16 cellular contexts compared by ENCODE assay signal in the genomic region with DNA sequence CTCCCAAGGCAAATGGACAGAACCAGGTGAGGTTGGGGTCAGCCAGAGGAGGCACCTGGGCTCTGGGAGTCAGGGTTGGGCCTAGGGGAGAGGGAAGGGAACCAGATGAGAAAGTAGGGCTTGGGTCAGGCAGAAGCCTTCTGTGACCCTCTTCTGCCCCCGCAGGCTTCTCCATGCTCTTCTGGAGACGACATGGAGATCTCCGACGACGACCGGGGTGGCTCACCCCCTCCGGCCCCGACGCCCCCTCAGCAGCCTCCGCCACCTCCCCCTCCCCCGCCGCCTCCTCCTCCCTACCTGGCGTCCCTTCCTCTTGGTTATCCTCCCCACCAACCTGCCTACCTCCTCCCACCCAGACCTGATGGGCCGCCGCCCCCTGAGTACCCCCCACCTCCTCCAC. TPM values are rescaled to one million over a fixed set of nuclear protein-coding genes. Genes with fewer than 3 reads are reported as not detected.
A peak's percentile ranks its signal among the peaks of the same experiment; 100 is the strongest.
DNase-seq lines count a peak whose midpoint lies in the region; ATAC-seq, FAIRE-seq and TF ChIP-seq lines count a peak whose summit lies in the region.
"Had no signal": no experiment of that assay in that cellular context is flagged by ENCODE, and none has a peak within 500 bp of the region (broad histone marks: within the 10 kb centered on the region; RNA-seq: fewer than 3 reads in every experiment).

No MANE protein-coding gene starts in this region.

- TF ChIP-seq RAD21 in A549 (conservative IDR thresholded peaks at IDR 0.05 in 1 of 2, IDR thresholded peaks at IDR 0.05 in 1 of 2) (no peak), HepG2 (CRISPR knock-in tag; IDR thresholded peaks at IDR 0.05) (no peak)

- H3K4me1 Mint-ChIP-seq in GM23338 (no peaks in the 10 kb centered on the region; the same call in 2 of the 3 replicates), T-helper 17 cell (peaks cover 12% of the 10 kb centered on the region)

- ATAC-seq in A549 (peak; percentile 30 to 41; a peak in 2 of 6 replicates), GM23338 (peak; percentile 40; the same call in 2 of the 3 replicates), T-helper 17 cell (no peak), HepG2 (peak; percentile 35), GM18519 (IDR thresholded peaks at IDR 0.05; ENCODE audit: low FRiP score, unreplicated experiment) (no peak)
- ATAC-seq: GM12878 had no signal

- H3K9me3 ChIP-seq in A549, result no peaks in the 10 kb centered on the region
- no peaks in the 10 kb centered on the region for H3K9me3 ChIP-seq in T-helper 17 cell (ENCODE audit: control insufficient read depth, low read length, poor library complexity, severe bottlenecking)
- no peaks in the 10 kb centered on the region for H3K9me3 ChIP-seq in HepG2 (ENCODE audit: low read length)
- H3K9me3 ChIP-seq: BE2C had no signal

- H3F3A ChIP-seq in GM23338 (replicated peaks; ENCODE audit: low read depth), result 0 out of 2 replicates have a peak, but pooled peaks cover 3% of the 10 kb centered on the region

- H3K27ac Mint-ChIP-seq in GM23338 (no peak overlapping the region), T-helper 17 cell (peak overlapping the region; percentile 61)

- no peak overlapping the region for H3K4me2 ChIP-seq in A549
- no peak overlapping the region for H3K4me2 ChIP-seq in GM23338
- H3K4me2 ChIP-seq in HepG2 (ENCODE audit: low read depth, low read length), result no peak overlapping the region

- no peak for FAIRE-seq in A549 (lab: Jason Lieb, UNC)
- no peak for FAIRE-seq in HepG2 (lab: Jason Lieb, UNC)
- FAIRE-seq: GM12878, H1 had no signal

- no peak overlapping the region for H3K4me3 ChIP-seq in A549
- H3K4me3 ChIP-seq in GM23338, result no peak overlapping the region
- no peak overlapping the region for H3K4me3 ChIP-seq in HepG2 (replicated peaks in 1 of 3; ENCODE audit: insufficient read depth in 1 of 3, low read depth in 2 of 3, low read length in 3 of 3)
- H3K4me3 ChIP-seq: GM12878 had no signal

- H3K9ac ChIP-seq in HepG2 (ENCODE audit: insufficient read depth, low read depth, low read length), result no peak overlapping the region

- H3K36me3 ChIP-seq in GM23338 (ENCODE audit: insufficient read depth) (peaks cover 49% of the 10 kb centered on the region), HepG2 (replicated peaks in 1 of 2; ENCODE audit: control insufficient read depth in 1 of 2, insufficient read depth in 2 of 2, low read length in 2 of 2) (peaks cover 60 to 85% of the 10 kb centered on the region in 2 experiments)

- no peaks in the 10 kb centered on the region for H3K27me3 ChIP-seq in GM23338 (ENCODE audit: insufficient read depth)
- H3K27me3 ChIP-seq in HepG2 (ENCODE audit: control insufficient read depth in 1 of 2, insufficient read depth in 2 of 2, low read length in 2 of 2), result no peaks in the 10 kb centered on the region
- H3K27me3 ChIP-seq: BE2C had no signal

- H4K20me1 ChIP-seq in GM23338 (replicated peaks; ENCODE audit: insufficient read depth) (peaks cover 19% of the 10 kb centered on the region), HepG2 (ENCODE audit: insufficient read depth, low read length) (no peaks in the 10 kb centered on the region)

- H3K27me3 Mint-ChIP-seq in GM23338 (ENCODE audit: insufficient read depth, low read depth, poor library complexity), result peaks cover 4% of the 10 kb centered on the region
- H3K27me3 Mint-ChIP-seq in T-helper 17 cell, result no peaks in the 10 kb centered on the region
- H3K27me3 Mint-ChIP-seq: CD4-positive, alpha-beta memory T cell had no signal

- POLR2A ChIA-PET in A549 (lab: Yijun Ruan, JAX), result no interaction called here
- POLR2A ChIA-PET in HepG2 (lab: Yijun Ruan, JAX), result interaction anchor here (0.6 kb wide), 1 partner anchor 27 kb away, joined by 3 read pairs; no protein-coding TSS in a partner anchor

- intact Hi-C loops in HepG2 (cut with micrococcal nuclease; ENCODE audit: unreplicated experiment), result no loop called here

- no peak for TF ChIP-seq CTCF in A549 (IDR thresholded peaks at IDR 0.05)
- no peak for TF ChIP-seq CTCF in GM23338 (conservative IDR thresholded peaks at IDR 0.05; ENCODE audit: low read depth in 2 of 2)
- no peak for TF ChIP-seq CTCF in HepG2 (CRISPR knock-in tag; IDR thresholded peaks at IDR 0.05)

- no peak for DNase-seq in A549 (ENCODE audit: low read depth in 1 of 2, low spot score in 1 of 2)
- DNase-seq in GM23338 (ENCODE audit: low spot score), result no peak
- no peak for DNase-seq in T-helper 17 cell
- DNase-seq in HepG2 (ENCODE audit: low spot score), result no peak
- no peak for DNase-seq in AG20443 (ENCODE audit: low spot score)
- no peak for DNase-seq in activated gamma-delta T cell (lab: John Stamatoyannopoulos, UW)
- DNase-seq in NCI-H187 treated with DMSO at 0.1 percent for 48 hours (lab: John Stamatoyannopoulos, UW), result no peak
- DNase-seq: BE2C, HCEC 1CT, IMR-90, KG1 had no signal

- H2AFZ ChIP-seq in GM23338 (no peak overlapping the region), HepG2 (ENCODE audit: low read length) (no peak overlapping the region)

- peaks cover 17% of the 10 kb centered on the region for H3K79me2 ChIP-seq in GM23338 (replicated peaks; ENCODE audit: insufficient read depth)
- no peaks in the 10 kb centered on the region for H3K79me2 ChIP-seq in HepG2 (ENCODE audit: insufficient read depth, low read length)

- TF ChIP-seq EP300 in A549 (IDR thresholded peaks at IDR 0.05), result no peak
- TF ChIP-seq EP300 in HepG2 (IDR thresholded peaks at IDR 0.05; ENCODE audit: low read depth in 2 of 2, low read length in 2 of 2), result no peak
- TF ChIP-seq EP300 in HepG2 (CRISPR knock-in tag; IDR thresholded peaks at IDR 0.05; ENCODE audit: borderline replicate concordance), result no peak

- 98% methylated on average over 8 of the region's 15 CpGs for WGBS in A549 (ENCODE audit: missing lambda C conversion rate)
- WGBS in HepG2 (ENCODE audit: low lambda C conversion rate), result 97% methylated on average over 15 of the region's 15 CpGs

- H3K36me3 Mint-ChIP-seq in GM23338 (ENCODE audit: low read depth) (peaks cover 87% of the 10 kb centered on the region), T-helper 17 cell (ENCODE audit: low read depth) (peaks cover 9% of the 10 kb centered on the region)

- CTCF ChIA-PET in A549 (lab: Yijun Ruan, JAX), result interaction anchor here (1.0 to 8.8 kb wide), 3 partner anchors 12 to 29 kb away, joined by 3 to 75 read pairs (median 5); a partner anchor contains a TSS
- CTCF ChIA-PET in HepG2 (lab: Yijun Ruan, JAX; ENCODE audit: low intra/inter-chr PET ratio, low total read pairs), result no interaction called here

- H3K9me2 ChIP-seq in GM23338 (ENCODE audit: insufficient read depth), result no peaks in the 10 kb centered on the region

- H3K4me1 ChIP-seq in A549 (no peaks in the 10 kb centered on the region), GM23338 (ENCODE audit: insufficient read depth) (no peaks in the 10 kb centered on the region), HepG2 (ENCODE audit: insufficient read depth, low read length) (no peaks in the 10 kb centered on the region)
- H3K4me1 ChIP-seq: BE2C had no signal

- BruUV-seq in HepG2 (replicated peaks; lab: Mats Ljungman, UMichigan), result no TSS peak

- H3K27ac ChIP-seq in A549 (no peak overlapping the region), GM23338 (ENCODE audit: low read depth) (no peak overlapping the region), HepG2 (ENCODE audit: extremely low read length, insufficient read depth, low read length) (no peak overlapping the region)
- H3K27ac ChIP-seq: C4-2B had no signal

- H3K4me3 Mint-ChIP-seq in GM23338 (no peak overlapping the region), T-helper 17 cell (no peak overlapping the region)
- H3K4me3 Mint-ChIP-seq: CD4-positive, alpha-beta memory T cell had no signal

- no peaks in the 10 kb centered on the region for H3K9me3 Mint-ChIP-seq in GM23338

- in situ Hi-C loops in HepG2 (cut with HindIII; ENCODE audit: extremely low pct_ligation_motif_present, low pct_unique_long_range_greater_than_20kb), result no loop called here

- no peak for TF ChIP-seq POLR2A in A549 (IDR thresholded peaks at IDR 0.05; ENCODE audit: low read length)
- TF ChIP-seq POLR2A in HepG2 (IDR thresholded peaks at IDR 0.05; ENCODE audit: insufficient read depth in 1 of 2, low read depth in 2 of 2, low read length in 2 of 2), result peak in 1 of 2 experiments; percentile 29; a peak in 1 of 4 replicates

RNA-seq across cellular contexts. Expression of a gene that starts 7.9 kb away (rescaled TPM):
- polyA plus RNA-seq in A549 (2011; rRNA removed) (2.0 and 3.8 TPM in 2 replicates), A549 (2017; fragmentation: RNase III; extraction: RNeasy Plus Mini Kit Qiagen cat#74134 plus additional on column Dnase treatment) (15.7 to 22.6 TPM (median 21.2 TPM) in 3 replicates), GM23338 (2016; fragmentation: Nextera tagmentation; extraction: Ambion mirVana) (10.8 and 10.9 TPM in 2 replicates), HepG2 (2011; rRNA removed) (3.2 and 3.8 TPM in 2 replicates)
- polyA plus RNA-seq in A549 (2012; cell fraction: cytosol; rRNA removed), result 8.7 and 11.2 TPM in 2 replicates
- polyA plus RNA-seq in A549 (2012; cell fraction: nucleus; rRNA removed), result 30.5 and 31.9 TPM in 2 replicates
- polyA minus RNA-seq in A549 (2011; rRNA and poly(A)+ RNA removed), result 3.9 and 7.0 TPM in 2 replicates
- total RNA-seq in GM23338 (2014; rRNA removed; shearing (Covaris generic)), result 14.5 and 21.9 TPM in 2 replicates
- total RNA-seq in T-helper 17 cell (10 to 100 TPM; 31.3 to 45.5 TPM), HepG2 (2016; rRNA removed; fragmentation: Illumina TruSeq; extraction: Trizol) (3.6 and 5.6 TPM in 2 replicates)
- total RNA-seq in HepG2 (2016; cell fraction: cytosol; rRNA removed; fragmentation: Illumina TruSeq; extraction: Trizol; ENCODE audit: low read depth), result 7.1 and 10.5 TPM in 2 replicates
- 3.1 and 5.4 TPM in 2 replicates for total RNA-seq in HepG2 (2016; cell fraction: insoluble cytoplasmic fraction; rRNA removed; fragmentation: Illumina TruSeq; extraction: Trizol)
- total RNA-seq in HepG2 (2016; cell fraction: membrane; rRNA removed; fragmentation: Illumina TruSeq; extraction: Trizol), result 4.3 and 6.1 TPM in 2 replicates
- 6.3 and 8.6 TPM in 2 replicates for total RNA-seq in HepG2 (2016; cell fraction: nucleus; rRNA removed; fragmentation: Illumina TruSeq; extraction: Trizol)
- polyA plus RNA-seq in HepG2 (2011; cell fraction: cytosol; rRNA removed), result 1.6 and 2.0 TPM in 2 replicates
- 23.9 and 35.1 TPM in 2 replicates for polyA plus RNA-seq in HepG2 (2011; cell fraction: nucleus; rRNA removed)
- polyA plus RNA-seq in HepG2 (2012), result 15.4 and 28.2 TPM in 2 replicates
- 0.57 and 1.4 TPM in 2 replicates for polyA plus RNA-seq in HepG2 (2016; cell fraction: cytosol; fragmentation: Illumina TruSeq; extraction: Trizol; ENCODE audit: low read depth)
- polyA plus RNA-seq in HepG2 (2016; cell fraction: insoluble cytoplasmic fraction; fragmentation: Illumina TruSeq; extraction: Trizol; ENCODE audit: low read depth), result 10.9 and 15.4 TPM in 2 replicates
- 2.9 and 3.9 TPM in 2 replicates for polyA plus RNA-seq in HepG2 (2016; cell fraction: membrane; fragmentation: Illumina TruSeq; extraction: Trizol; ENCODE audit: low read depth)
- polyA plus RNA-seq in HepG2 (2016; cell fraction: nucleus; fragmentation: Illumina TruSeq; extraction: Trizol; ENCODE audit: insufficient read depth, low read depth), result 43.7 and 55.5 TPM in 2 replicates
- polyA minus RNA-seq in HepG2 (2011; rRNA and poly(A)+ RNA removed; ENCODE audit: low replicate concordance), result 5.5 and 8.7 TPM in 2 replicates
- 2.8 and 3.1 TPM in 2 replicates for polyA minus RNA-seq in HepG2 (2011; cell fraction: cytosol; rRNA and poly(A)+ RNA removed)
- polyA minus RNA-seq in HepG2 (2011; cell fraction: nucleus; rRNA and poly(A)+ RNA removed), result 7.0 and 11.2 TPM in 2 replicates

RNA-seq across cellular contexts. Expression of a gene that starts 16.6 kb away (rescaled TPM):
- polyA plus RNA-seq in A549 (2011; rRNA removed) (14.1 and 17.3 TPM in 2 replicates), A549 (2017; fragmentation: RNase III; extraction: RNeasy Plus Mini Kit Qiagen cat#74134 plus additional on column Dnase treatment) (7.1 to 11.8 TPM (median 10.5 TPM) in 3 replicates), GM23338 (2016; fragmentation: Nextera tagmentation; extraction: Ambion mirVana) (6.9 and 9.8 TPM in 2 replicates), HepG2 (2011; rRNA removed) (32.0 and 41.3 TPM in 2 replicates)
- polyA plus RNA-seq in A549 (2012; cell fraction: cytosol; rRNA removed), result 5.9 and 10.3 TPM in 2 replicates
- 10.8 and 11.6 TPM in 2 replicates for polyA plus RNA-seq in A549 (2012; cell fraction: nucleus; rRNA removed)
- polyA minus RNA-seq in A549 (2011; rRNA and poly(A)+ RNA removed), result 11.0 and 13.8 TPM in 2 replicates
- total RNA-seq in GM23338 (2014; rRNA removed; shearing (Covaris generic)), result 14.9 and 15.9 TPM in 2 replicates
- total RNA-seq in T-helper 17 cell (1 to 10 TPM; 6.4 to 7.5 TPM), HepG2 (2016; rRNA removed; fragmentation: Illumina TruSeq; extraction: Trizol) (6.3 and 11.4 TPM in 2 replicates)
- 3.1 and 3.3 TPM in 2 replicates for total RNA-seq in HepG2 (2016; cell fraction: cytosol; rRNA removed; fragmentation: Illumina TruSeq; extraction: Trizol; ENCODE audit: low read depth)
- total RNA-seq in HepG2 (2016; cell fraction: insoluble cytoplasmic fraction; rRNA removed; fragmentation: Illumina TruSeq; extraction: Trizol), result 6.8 and 11.0 TPM in 2 replicates
- total RNA-seq in HepG2 (2016; cell fraction: membrane; rRNA removed; fragmentation: Illumina TruSeq; extraction: Trizol), result 6.6 and 6.9 TPM in 2 replicates
- 9.5 and 9.8 TPM in 2 replicates for total RNA-seq in HepG2 (2016; cell fraction: nucleus; rRNA removed; fragmentation: Illumina TruSeq; extraction: Trizol)
- polyA plus RNA-seq in HepG2 (2011; cell fraction: cytosol; rRNA removed), result 40.6 and 43.1 TPM in 2 replicates
- polyA plus RNA-seq in HepG2 (2011; cell fraction: nucleus; rRNA removed), result 24.2 and 26.2 TPM in 2 replicates
- polyA plus RNA-seq in HepG2 (2012), result 8.4 and 8.8 TPM in 2 replicates
- polyA plus RNA-seq in HepG2 (2016; cell fraction: cytosol; fragmentation: Illumina TruSeq; extraction: Trizol; ENCODE audit: low read depth), result 2.0 and 3.1 TPM in 2 replicates
- polyA plus RNA-seq in HepG2 (2016; cell fraction: insoluble cytoplasmic fraction; fragmentation: Illumina TruSeq; extraction: Trizol; ENCODE audit: low read depth), result 6.2 and 7.6 TPM in 2 replicates
- polyA plus RNA-seq in HepG2 (2016; cell fraction: membrane; fragmentation: Illumina TruSeq; extraction: Trizol; ENCODE audit: low read depth), result 4.8 and 5.1 TPM in 2 replicates
- polyA plus RNA-seq in HepG2 (2016; cell fraction: nucleus; fragmentation: Illumina TruSeq; extraction: Trizol; ENCODE audit: insufficient read depth, low read depth), result 14.8 and 15.7 TPM in 2 replicates
- polyA minus RNA-seq in HepG2 (2011; rRNA and poly(A)+ RNA removed; ENCODE audit: low replicate concordance), result 9.3 and 112 TPM in 2 replicates
- 19.9 and 21.3 TPM in 2 replicates for polyA minus RNA-seq in HepG2 (2011; cell fraction: cytosol; rRNA and poly(A)+ RNA removed)
- polyA minus RNA-seq in HepG2 (2011; cell fraction: nucleus; rRNA and poly(A)+ RNA removed), result 9.7 and 16.2 TPM in 2 replicates

RNA-seq across cellular contexts. Expression of a gene that starts 19.6 kb away (rescaled TPM):
- polyA plus RNA-seq in A549 (2011; rRNA removed) (10.5 and 15.2 TPM in 2 replicates), A549 (2017; fragmentation: RNase III; extraction: RNeasy Plus Mini Kit Qiagen cat#74134 plus additional on column Dnase treatment) (17.3 to 20.1 TPM (median 19.7 TPM) in 3 replicates), GM23338 (2016; fragmentation: Nextera tagmentation; extraction: Ambion mirVana) (4.3 TPM in 2 replicates), HepG2 (2011; rRNA removed) (32.9 and 40.9 TPM in 2 replicates)
- 11.1 and 16.1 TPM in 2 replicates for polyA plus RNA-seq in A549 (2012; cell fraction: cytosol; rRNA removed)
- 24.6 and 27.6 TPM in 2 replicates for polyA plus RNA-seq in A549 (2012; cell fraction: nucleus; rRNA removed)
- polyA minus RNA-seq in A549 (2011; rRNA and poly(A)+ RNA removed), result 11.4 and 13.6 TPM in 2 replicates
- total RNA-seq in GM23338 (2014; rRNA removed; shearing (Covaris generic)), result 6.4 and 12.2 TPM in 2 replicates
- total RNA-seq in T-helper 17 cell (under 1 TPM; 0.21 to 0.60 TPM), HepG2 (2016; rRNA removed; fragmentation: Illumina TruSeq; extraction: Trizol) (58.8 and 69.7 TPM in 2 replicates)
- total RNA-seq in HepG2 (2016; cell fraction: cytosol; rRNA removed; fragmentation: Illumina TruSeq; extraction: Trizol; ENCODE audit: low read depth), result 12.1 and 14.2 TPM in 2 replicates
- total RNA-seq in HepG2 (2016; cell fraction: insoluble cytoplasmic fraction; rRNA removed; fragmentation: Illumina TruSeq; extraction: Trizol), result 53.9 and 70.3 TPM in 2 replicates
- total RNA-seq in HepG2 (2016; cell fraction: membrane; rRNA removed; fragmentation: Illumina TruSeq; extraction: Trizol), result 26.6 and 27.7 TPM in 2 replicates
- 36.3 and 39.5 TPM in 2 replicates for total RNA-seq in HepG2 (2016; cell fraction: nucleus; rRNA removed; fragmentation: Illumina TruSeq; extraction: Trizol)
- polyA plus RNA-seq in HepG2 (2011; cell fraction: cytosol; rRNA removed), result 29.8 and 45.1 TPM in 2 replicates
- 63.4 and 68.4 TPM in 2 replicates for polyA plus RNA-seq in HepG2 (2011; cell fraction: nucleus; rRNA removed)
- polyA plus RNA-seq in HepG2 (2012), result 14.8 and 17.8 TPM in 2 replicates
- 10.6 and 11.9 TPM in 2 replicates for polyA plus RNA-seq in HepG2 (2016; cell fraction: cytosol; fragmentation: Illumina TruSeq; extraction: Trizol; ENCODE audit: low read depth)
- 43.4 and 50.5 TPM in 2 replicates for polyA plus RNA-seq in HepG2 (2016; cell fraction: insoluble cytoplasmic fraction; fragmentation: Illumina TruSeq; extraction: Trizol; ENCODE audit: low read depth)
- 18.0 and 19.2 TPM in 2 replicates for polyA plus RNA-seq in HepG2 (2016; cell fraction: membrane; fragmentation: Illumina TruSeq; extraction: Trizol; ENCODE audit: low read depth)
- polyA plus RNA-seq in HepG2 (2016; cell fraction: nucleus; fragmentation: Illumina TruSeq; extraction: Trizol; ENCODE audit: insufficient read depth, low read depth), result 69.7 and 71.0 TPM in 2 replicates
- polyA minus RNA-seq in HepG2 (2011; rRNA and poly(A)+ RNA removed; ENCODE audit: low replicate concordance), result 11.6 and 56.6 TPM in 2 replicates
- polyA minus RNA-seq in HepG2 (2011; cell fraction: cytosol; rRNA and poly(A)+ RNA removed), result 19.8 and 20.1 TPM in 2 replicates
- 5.0 and 5.8 TPM in 2 replicates for polyA minus RNA-seq in HepG2 (2011; cell fraction: nucleus; rRNA and poly(A)+ RNA removed)

RNA-seq across cellular contexts. Expression of a gene that starts 42.1 kb away (rescaled TPM):
- polyA plus RNA-seq in A549 (2011; rRNA removed) (5.6 and 7.0 TPM in 2 replicates), A549 (2017; fragmentation: RNase III; extraction: RNeasy Plus Mini Kit Qiagen cat#74134 plus additional on column Dnase treatment) (15.5 to 21.5 TPM (median 18.3 TPM) in 3 replicates), GM23338 (2016; fragmentation: Nextera tagmentation; extraction: Ambion mirVana) (12.5 and 16.4 TPM in 2 replicates), HepG2 (2011; rRNA removed) (6.0 and 10.1 TPM in 2 replicates)
- polyA plus RNA-seq in A549 (2012; cell fraction: cytosol; rRNA removed), result 11.4 and 17.1 TPM in 2 replicates
- 29.7 and 38.9 TPM in 2 replicates for polyA plus RNA-seq in A549 (2012; cell fraction: nucleus; rRNA removed)
- 6.8 and 9.4 TPM in 2 replicates for polyA minus RNA-seq in A549 (2011; rRNA and poly(A)+ RNA removed)
- total RNA-seq in GM23338 (2014; rRNA removed; shearing (Covaris generic)), result 63.5 and 71.5 TPM in 2 replicates
- total RNA-seq in T-helper 17 cell (10 to 100 TPM; 12.6 to 13.2 TPM), HepG2 (2016; rRNA removed; fragmentation: Illumina TruSeq; extraction: Trizol) (7.4 and 13.7 TPM in 2 replicates)
- 0.88 and 1.0 TPM in 2 replicates for total RNA-seq in HepG2 (2016; cell fraction: cytosol; rRNA removed; fragmentation: Illumina TruSeq; extraction: Trizol; ENCODE audit: low read depth)
- total RNA-seq in HepG2 (2016; cell fraction: insoluble cytoplasmic fraction; rRNA removed; fragmentation: Illumina TruSeq; extraction: Trizol), result 7.5 and 14.8 TPM in 2 replicates
- total RNA-seq in HepG2 (2016; cell fraction: membrane; rRNA removed; fragmentation: Illumina TruSeq; extraction: Trizol), result 3.5 and 3.7 TPM in 2 replicates
- 7.2 and 8.5 TPM in 2 replicates for total RNA-seq in HepG2 (2016; cell fraction: nucleus; rRNA removed; fragmentation: Illumina TruSeq; extraction: Trizol)
- polyA plus RNA-seq in HepG2 (2011; cell fraction: cytosol; rRNA removed), result 4.8 and 8.3 TPM in 2 replicates
- 32.6 and 42.1 TPM in 2 replicates for polyA plus RNA-seq in HepG2 (2011; cell fraction: nucleus; rRNA removed)
- polyA plus RNA-seq in HepG2 (2012), result 6.0 and 7.5 TPM in 2 replicates
- polyA plus RNA-seq in HepG2 (2016; cell fraction: cytosol; fragmentation: Illumina TruSeq; extraction: Trizol; ENCODE audit: low read depth), result 0.59 and 0.62 TPM in 2 replicates
- 8.3 and 8.7 TPM in 2 replicates for polyA plus RNA-seq in HepG2 (2016; cell fraction: insoluble cytoplasmic fraction; fragmentation: Illumina TruSeq; extraction: Trizol; ENCODE audit: low read depth)
- polyA plus RNA-seq in HepG2 (2016; cell fraction: membrane; fragmentation: Illumina TruSeq; extraction: Trizol; ENCODE audit: low read depth), result 2.0 and 2.5 TPM in 2 replicates
- polyA plus RNA-seq in HepG2 (2016; cell fraction: nucleus; fragmentation: Illumina TruSeq; extraction: Trizol; ENCODE audit: insufficient read depth, low read depth), result 18.4 and 19.3 TPM in 2 replicates
- 9.2 and 19.5 TPM in 2 replicates for polyA minus RNA-seq in HepG2 (2011; rRNA and poly(A)+ RNA removed; ENCODE audit: low replicate concordance)
- 8.9 and 9.6 TPM in 2 replicates for polyA minus RNA-seq in HepG2 (2011; cell fraction: cytosol; rRNA and poly(A)+ RNA removed)
- polyA minus RNA-seq in HepG2 (2011; cell fraction: nucleus; rRNA and poly(A)+ RNA removed), result 6.3 and 7.0 TPM in 2 replicates

RNA-seq across cellular contexts. Expression of a gene that starts 45.0 kb away (rescaled TPM):
- polyA plus RNA-seq in A549 (2011; rRNA removed) (2.6 and 2.7 TPM in 2 replicates), A549 (2017; fragmentation: RNase III; extraction: RNeasy Plus Mini Kit Qiagen cat#74134 plus additional on column Dnase treatment) (2.4 to 4.4 TPM (median 2.8 TPM) in 3 replicates), GM23338 (2016; fragmentation: Nextera tagmentation; extraction: Ambion mirVana) (1.7 and 2.5 TPM in 2 replicates), HepG2 (2011; rRNA removed) (1.3 and 2.1 TPM in 2 replicates)
- polyA plus RNA-seq in A549 (2012; cell fraction: cytosol; rRNA removed), result 2.4 and 2.5 TPM in 2 replicates
- 14.1 and 14.8 TPM in 2 replicates for polyA plus RNA-seq in A549 (2012; cell fraction: nucleus; rRNA removed)
- polyA minus RNA-seq in A549 (2011; rRNA and poly(A)+ RNA removed), result 7.2 and 9.9 TPM in 2 replicates
- total RNA-seq in GM23338 (2014; rRNA removed; shearing (Covaris generic)), result 7.2 and 9.5 TPM in 2 replicates
- total RNA-seq in T-helper 17 cell (under 1 TPM; 0.27 to 0.47 TPM), HepG2 (2016; rRNA removed; fragmentation: Illumina TruSeq; extraction: Trizol) (1.7 and 3.0 TPM in 2 replicates)
- total RNA-seq in HepG2 (2016; cell fraction: cytosol; rRNA removed; fragmentation: Illumina TruSeq; extraction: Trizol; ENCODE audit: low read depth), result 3.7 and 5.0 TPM in 2 replicates
- total RNA-seq in HepG2 (2016; cell fraction: insoluble cytoplasmic fraction; rRNA removed; fragmentation: Illumina TruSeq; extraction: Trizol), result 1.00 and 4.0 TPM in 2 replicates
- total RNA-seq in HepG2 (2016; cell fraction: membrane; rRNA removed; fragmentation: Illumina TruSeq; extraction: Trizol), result 3.5 TPM in 2 replicates
- 3.8 and 7.5 TPM in 2 replicates for total RNA-seq in HepG2 (2016; cell fraction: nucleus; rRNA removed; fragmentation: Illumina TruSeq; extraction: Trizol)
- 0.55 and 0.67 TPM in 2 replicates for polyA plus RNA-seq in HepG2 (2011; cell fraction: cytosol; rRNA removed)
- polyA plus RNA-seq in HepG2 (2011; cell fraction: nucleus; rRNA removed), result 9.0 and 9.4 TPM in 2 replicates
- 1.1 and 1.5 TPM in 2 replicates for polyA plus RNA-seq in HepG2 (2012)
- 2.1 and 2.2 TPM in 2 replicates for polyA plus RNA-seq in HepG2 (2016; cell fraction: cytosol; fragmentation: Illumina TruSeq; extraction: Trizol; ENCODE audit: low read depth)
- 0.69 and 0.76 TPM in 2 replicates for polyA plus RNA-seq in HepG2 (2016; cell fraction: insoluble cytoplasmic fraction; fragmentation: Illumina TruSeq; extraction: Trizol; ENCODE audit: low read depth)
- 1.4 and 1.9 TPM in 2 replicates for polyA plus RNA-seq in HepG2 (2016; cell fraction: membrane; fragmentation: Illumina TruSeq; extraction: Trizol; ENCODE audit: low read depth)
- 10.6 and 11.3 TPM in 2 replicates for polyA plus RNA-seq in HepG2 (2016; cell fraction: nucleus; fragmentation: Illumina TruSeq; extraction: Trizol; ENCODE audit: insufficient read depth, low read depth)
- 2.6 and 7.4 TPM in 2 replicates for polyA minus RNA-seq in HepG2 (2011; rRNA and poly(A)+ RNA removed; ENCODE audit: low replicate concordance)
- polyA minus RNA-seq in HepG2 (2011; cell fraction: cytosol; rRNA and poly(A)+ RNA removed), result 0.26 and 0.69 TPM in 2 replicates
- 9.0 and 11.2 TPM in 2 replicates for polyA minus RNA-seq in HepG2 (2011; cell fraction: nucleus; rRNA and poly(A)+ RNA removed)
- polyA plus RNA-seq: CD4-positive, alpha-beta memory T cell had no signal

Comparison
In these comparisons a context has a peak if more than half of its experiments do, and no peak if none do; other contexts are left out.
1. ATAC-seq: peak in A549 (2 of 2), GM23338 (single experiment) and HepG2 (single experiment); none in T-helper 17 cell (single experiment) and GM18519 (single experiment).